9 cellular contexts compared by ENCODE assay signal in the genomic region with DNA sequence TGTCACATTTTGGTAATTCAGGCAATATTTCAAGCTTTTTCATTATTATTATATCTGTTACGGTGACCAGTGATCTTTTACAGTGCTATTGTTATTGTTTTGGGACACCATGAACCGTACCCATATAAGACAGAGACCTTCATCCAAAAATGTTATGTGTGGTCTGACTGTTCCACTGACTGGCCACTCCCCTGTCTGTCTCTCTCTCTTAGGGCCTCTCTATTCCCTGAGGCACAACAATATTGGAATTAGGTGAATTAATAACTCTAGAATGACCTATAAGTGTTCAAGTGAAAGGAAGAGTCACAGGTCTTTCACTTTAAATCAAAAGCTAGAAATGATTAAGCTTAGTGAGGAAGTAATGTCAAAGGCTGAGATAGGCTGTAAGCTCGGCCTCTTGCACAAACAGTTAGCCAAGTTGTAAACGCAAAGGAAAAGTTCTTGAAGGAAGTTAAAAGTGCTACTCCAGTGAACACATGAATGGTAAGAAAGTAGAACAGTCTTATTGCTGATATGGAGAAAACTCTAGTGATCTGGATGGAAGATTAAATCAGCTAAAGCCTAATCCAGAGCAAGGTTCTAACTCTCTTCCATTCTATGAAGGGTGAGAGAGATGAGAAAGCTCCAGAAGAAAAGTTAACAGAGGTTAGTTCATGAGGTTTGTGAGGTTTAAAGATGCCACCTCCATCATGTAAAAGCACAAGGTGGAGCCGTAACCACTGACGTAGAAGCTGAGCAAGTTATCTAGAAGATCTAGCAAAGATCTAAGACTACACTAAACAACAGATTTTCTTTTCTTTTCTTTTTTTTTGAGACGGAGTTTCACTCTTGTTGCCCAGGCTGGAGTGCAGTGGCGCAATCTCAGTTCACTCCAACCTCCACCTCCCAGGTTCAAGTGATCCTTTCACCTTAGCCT. TPM values are rescaled to one million over a fixed set of nuclear protein-coding genes. Genes with fewer than 3 reads are reported as not detected.
DNase-seq lines count a peak whose midpoint lies in the region; ATAC-seq and TF ChIP-seq lines count a peak whose summit lies in the region.
"Had no signal": no experiment of that assay in that cellular context is flagged by ENCODE, and none has a peak within 500 bp of the region (broad histone marks: within the 10 kb centered on the region; RNA-seq: fewer than 3 reads in every experiment).

No MANE protein-coding gene starts in this region.

- peak; percentile 28 for DNase-seq in stimulated activated CD4-positive, alpha-beta T cell treated with anti-CD3 and anti-CD28 coated beads, Interleukin-1b, Interleukin-23, amount 100 ng/mL, for 48 hours
- no peak for DNase-seq in stimulated activated CD4-positive, alpha-beta T cell treated with anti-CD3 and anti-CD28 coated beads, Interleukin-12 subunit alpha, Interleukin-12 subunit beta, amount 100 ng/mL, for 4 hours
- no peak for DNase-seq in activated naive CD8-positive, alpha-beta T cell treated with anti-CD3 and anti-CD28 coated beads, Interleukin-2, amount 10 ng/mL, durations not matched to agents 7 days and 5 days
- DNase-seq in upper lobe of right lung (no peak), cortex of kidney (lab: John Stamatoyannopoulos, UW) (no peak), foreskin keratinocyte (no peak), NCI-H1048 (lab: John Stamatoyannopoulos, UW) (no peak)

- peak overlapping the region; percentile 63 for H3K27ac ChIP-seq in upper lobe of right lung
- H3K27ac ChIP-seq in foreskin keratinocyte, result no peak overlapping the region
- H3K27ac ChIP-seq: BLaER1 had no signal

- peaks cover 7% of the 10 kb centered on the region for H3K36me3 Mint-ChIP-seq in activated naive CD8-positive, alpha-beta T cell treated with anti-CD3 and anti-CD28 coated beads, Interleukin-2, amount 10 ng/mL, durations not matched to agents 7 days and 5 days

- H3K4me3 ChIP-seq in upper lobe of right lung, result no peak overlapping the region
- H3K4me3 ChIP-seq: BLaER1 had no signal

- intact Hi-C loops in upper lobe of right lung (cut with DNase I), result no loop called here

- no peak for TF ChIP-seq CTCF in upper lobe of right lung (IDR thresholded peaks at IDR 0.05)
- TF ChIP-seq CTCF in foreskin keratinocyte (conservative IDR thresholded peaks at IDR 0.05), result no peak

- POLR2A ChIA-PET in activated naive CD8-positive, alpha-beta T cell treated with anti-CD3 and anti-CD28 coated beads, Interleukin-2, amount 10 ng/mL, durations not matched to agents 7 days and 5 days (lab: Charles Lee), result interaction anchor here (1.0 to 2.4 kb wide), 7 partner anchors 9 to 98 kb away, joined by 6 to 39 read pairs (median 9); partner anchors contain the start of genes DIPK1A and MTF2

- peak overlapping the region; percentile 70 for H3K4me3 Mint-ChIP-seq in activated naive CD8-positive, alpha-beta T cell treated with anti-CD3 and anti-CD28 coated beads, Interleukin-2, amount 10 ng/mL, durations not matched to agents 7 days and 5 days

- no peaks in the 10 kb centered on the region for H3K9me3 ChIP-seq in upper lobe of right lung

- peak overlapping the region; percentile 97 for H3K27ac Mint-ChIP-seq in activated naive CD8-positive, alpha-beta T cell treated with anti-CD3 and anti-CD28 coated beads, Interleukin-2, amount 10 ng/mL, durations not matched to agents 7 days and 5 days

- no peaks in the 10 kb centered on the region for H3K27me3 Mint-ChIP-seq in activated naive CD8-positive, alpha-beta T cell treated with anti-CD3 and anti-CD28 coated beads, Interleukin-2, amount 10 ng/mL, durations not matched to agents 7 days and 5 days

- H3K9me3 Mint-ChIP-seq in activated naive CD8-positive, alpha-beta T cell treated with anti-CD3 and anti-CD28 coated beads, Interleukin-2, amount 10 ng/mL, durations not matched to agents 7 days and 5 days, result peaks cover 4% of the 10 kb centered on the region

- ATAC-seq in HG03469 (IDR thresholded peaks at IDR 0.05; ENCODE audit: unreplicated experiment), result peak; percentile 37
- peak; percentile 87 for ATAC-seq in activated naive CD8-positive, alpha-beta T cell treated with anti-CD3 and anti-CD28 coated beads, Interleukin-2, amount 10 ng/mL, durations not matched to agents 7 days and 5 days (ENCODE audit: low read depth)
- peak; percentile 66 for ATAC-seq in upper lobe of right lung
- no peak for ATAC-seq in foreskin keratinocyte

- H3K27me3 ChIP-seq in upper lobe of right lung (no peaks in the 10 kb centered on the region), foreskin keratinocyte (no peaks in the 10 kb centered on the region)
- H3K27me3 ChIP-seq: BLaER1 had no signal

- H3K4me1 Mint-ChIP-seq in activated naive CD8-positive, alpha-beta T cell treated with anti-CD3 and anti-CD28 coated beads, Interleukin-2, amount 10 ng/mL, durations not matched to agents 7 days and 5 days, result peaks cover 36% of the 10 kb centered on the region

- no peaks in the 10 kb centered on the region for H3K36me3 ChIP-seq in upper lobe of right lung
- H3K36me3 ChIP-seq: BLaER1 had no signal

- H3K4me1 ChIP-seq in upper lobe of right lung (peaks cover 10% of the 10 kb centered on the region), foreskin keratinocyte (no peaks in the 10 kb centered on the region)
- H3K4me1 ChIP-seq: BLaER1 had no signal

RNA-seq across cellular contexts. Expression of gene DIPK1A, which starts 19.7 kb away (rescaled TPM):
- 10 to 100 TPM; 11.6 TPM for total RNA-seq in activated naive CD8-positive, alpha-beta T cell treated with anti-CD3 and anti-CD28 coated beads, Interleukin-2, amount 10 ng/mL, durations not matched to agents 7 days and 5 days
- 4.6 TPM for total RNA-seq in upper lobe of right lung
- total RNA-seq in foreskin keratinocyte, result 9.9 and 12.3 TPM in 2 replicates
- 6.1 and 8.3 TPM in 2 replicates for polyA plus RNA-seq in foreskin keratinocyte
